1 cellular context compared by ENCODE assay signal in genomic region chr2:202871161-202872141, GRCh38.
TF ChIP-seq lines count a peak whose summit lies in the region.

Gene ICA1L (minus strand): TSS chr2:202871766. CDS start chr2:202829009, 42,757 bp downstream.

TF ChIP-seq in HepG2, 621 proteins besides CTCF, POLR2A, EP300 and RAD21 (continued from another document and continues in another):
- TF ChIP-seq RNF219 (CRISPR knock-in tag; IDR thresholded peaks at IDR 0.05) (no peak), NR2F1 (CRISPR knock-in tag; IDR thresholded peaks at IDR 0.05) (no peak), HES4 (CRISPR knock-in tag; IDR thresholded peaks at IDR 0.05; ENCODE audit: borderline replicate concordance) (no peak), ZNF597 (CRISPR knock-in tag; IDR thresholded peaks at IDR 0.05) (0 out of 2 replicates have a peak, but pooled peaks have one; percentile 70), ZNF740 (CRISPR knock-in tag; IDR thresholded peaks at IDR 0.05) (peak; percentile 59), MEF2D (CRISPR knock-in tag; IDR thresholded peaks at IDR 0.05) (0 out of 2 replicates have a peak, but pooled peaks have one; percentile 12), ATF7 (IDR thresholded peaks at IDR 0.05) (no peak), ATF7 (CRISPR knock-in tag; IDR thresholded peaks at IDR 0.05) (no peak), ZNF879 (CRISPR knock-in tag; IDR thresholded peaks at IDR 0.05) (no peak), ZNF768 (CRISPR knock-in tag; IDR thresholded peaks at IDR 0.05) (peak; percentile 45), ZNF674 (CRISPR knock-in tag; IDR thresholded peaks at IDR 0.05; ENCODE audit: low read depth) (peak; percentile 83; the same call in 1 of the 2 replicates), MLX (CRISPR knock-in tag; IDR thresholded peaks at IDR 0.05) (0 out of 2 replicates have a peak, but pooled peaks have one; percentile 4), ZNF800 (CRISPR knock-in tag; IDR thresholded peaks at IDR 0.05) (peak; percentile 91), SP5 (CRISPR knock-in tag; IDR thresholded peaks at IDR 0.05; ENCODE audit: borderline replicate concordance, low read depth) (no peak), ZNF720 (CRISPR knock-in tag; IDR thresholded peaks at IDR 0.05) (no peak), SAFB2 (CRISPR knock-in tag; IDR thresholded peaks at IDR 0.05; ENCODE audit: borderline replicate concordance, low read depth) (no peak), KAT8 (CRISPR knock-in tag; IDR thresholded peaks at IDR 0.05) (0 out of 2 replicates have a peak, but pooled peaks have one; percentile 6), SKIL (CRISPR knock-in tag; IDR thresholded peaks at IDR 0.05; ENCODE audit: borderline replicate concordance) (no peak), HHEX (CRISPR knock-in tag; IDR thresholded peaks at IDR 0.05) (no peak), ZNF772 (CRISPR knock-in tag; IDR thresholded peaks at IDR 0.05) (peak; percentile 62; the same call in 1 of the 2 replicates), SRF (IDR thresholded peaks at IDR 0.05; ENCODE audit: low read depth, low read length) (no peak), ZNF501 (CRISPR knock-in tag; IDR thresholded peaks at IDR 0.05) (peak; percentile 88), ZNF143 (CRISPR knock-in tag; IDR thresholded peaks at IDR 0.05) (no peak), RBM39 (IDR thresholded peaks at IDR 0.05; ENCODE audit: low read depth, low read length, poor library complexity, severe bottlenecking) (peak; percentile 19), ZFP1 (CRISPR knock-in tag; IDR thresholded peaks at IDR 0.05) (no peak), ZNF17 (CRISPR knock-in tag; IDR thresholded peaks at IDR 0.05) (no peak), PRDM15 (CRISPR knock-in tag; IDR thresholded peaks at IDR 0.05) (peak; percentile 80), SALL2 (CRISPR knock-in tag; IDR thresholded peaks at IDR 0.05) (peak; percentile 89), ZNF256 (CRISPR knock-in tag; conservative IDR thresholded peaks at IDR 0.05) (no peak), HNRNPK (IDR thresholded peaks at IDR 0.05; ENCODE audit: low read depth, low read length, poor library complexity, severe bottlenecking) (no peak), YEATS4 (CRISPR knock-in tag; IDR thresholded peaks at IDR 0.05; ENCODE audit: borderline replicate concordance) (peak; percentile 70), ZNF124 (CRISPR knock-in tag; IDR thresholded peaks at IDR 0.05) (peak; percentile 48; the same call in 1 of the 2 replicates), AGO1 (IDR thresholded peaks at IDR 0.05; ENCODE audit: low read depth, low read length, poor library complexity, severe bottlenecking) (no peak), MYNN (CRISPR knock-in tag; IDR thresholded peaks at IDR 0.05; ENCODE audit: low read depth) (0 out of 2 replicates have a peak, but pooled peaks have one; percentile 48), RBAK (CRISPR knock-in tag; IDR thresholded peaks at IDR 0.05) (no peak), THAP8 (CRISPR knock-in tag; IDR thresholded peaks at IDR 0.05; ENCODE audit: borderline replicate concordance) (no peak), ZNF609 (CRISPR knock-in tag; IDR thresholded peaks at IDR 0.05; ENCODE audit: borderline replicate concordance) (no peak; the same call in 1 of the 2 replicates), MTA1 (CRISPR knock-in tag; IDR thresholded peaks at IDR 0.05; ENCODE audit: borderline replicate concordance) (peak; percentile 34; the same call in 1 of the 2 replicates), NCOA1 (CRISPR knock-in tag; IDR thresholded peaks at IDR 0.05) (peak; percentile 77; the same call in 1 of the 2 replicates), MLLT10 (CRISPR knock-in tag; IDR thresholded peaks at IDR 0.05) (no peak), FOXM1 (CRISPR knock-in tag; IDR thresholded peaks at IDR 0.05) (peak; percentile 30; the same call in 1 of the 2 replicates), HDAC1 (CRISPR knock-in tag; IDR thresholded peaks at IDR 0.05) (peak; percentile 80), ZNF782 (CRISPR knock-in tag; IDR thresholded peaks at IDR 0.05; ENCODE audit: borderline replicate concordance) (no peak), ZFP91 (CRISPR knock-in tag; IDR thresholded peaks at IDR 0.05; ENCODE audit: borderline replicate concordance) (peak; percentile 55; the same call in 1 of the 2 replicates), BORCS8-MEF2B (CRISPR knock-in tag; IDR thresholded peaks at IDR 0.05) (peak; percentile 92)
